In the genomic region with DNA sequence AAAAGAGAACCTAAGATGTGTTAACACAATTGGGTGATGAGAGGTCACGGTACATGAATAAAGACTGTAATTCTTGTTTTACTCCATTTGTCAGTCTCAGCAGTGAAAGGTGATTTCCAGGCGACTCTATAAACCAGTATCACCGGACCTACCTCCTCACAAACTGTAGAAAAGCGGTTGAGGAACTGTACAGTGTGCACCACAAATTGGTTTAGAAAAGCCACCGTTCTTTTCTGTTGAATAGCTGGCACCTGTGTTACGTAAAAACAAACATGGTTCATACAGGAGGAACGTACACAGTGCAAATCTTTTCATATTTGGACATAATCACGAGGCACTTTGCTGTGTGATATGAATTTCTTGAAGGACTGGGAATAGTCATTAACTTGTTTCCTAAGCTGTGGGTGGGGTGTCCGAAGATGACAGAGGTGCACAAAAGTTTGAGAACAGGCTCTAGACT, we compare ENCODE assay signal across 8 cellular contexts. TPM values are rescaled to one million over a fixed set of nuclear protein-coding genes. Genes with fewer than 3 reads are reported as not detected.
DNase-seq lines count a peak whose midpoint lies in the region; ATAC-seq and TF ChIP-seq lines count a peak whose summit lies in the region.

No MANE protein-coding gene starts in this region.

- H3K4me1 ChIP-seq in SJCRH30: no peaks in the 10 kb centered on the region

- CTCF ChIA-PET in activated CD4-positive, alpha-beta T cell treated with anti-CD3 and anti-CD28 coated beads for 36 hours (lab: Charles Lee): interaction anchor here (1.4 kb wide), 1 partner anchor 18 kb away, joined by 3 read pairs; no protein-coding TSS in a partner anchor

- H3K4me3 ChIP-seq in SJCRH30 (peak overlapping the region; percentile 81), epithelial cell of esophagus (ENCODE audit: low read length) (peak overlapping the region; percentile 70)

- TF ChIP-seq CTCF in epithelial cell of esophagus (IDR thresholded peaks at IDR 0.05; ENCODE audit: insufficient read depth, low read depth, low read length, missing control alignments) (no peak), natural killer cell (IDR thresholded peaks at IDR 0.05) (no peak)

- POLR2A ChIA-PET in activated CD4-positive, alpha-beta T cell treated with anti-CD3 and anti-CD28 coated beads for 36 hours (lab: Charles Lee): interaction anchor here (1.3 kb wide), 1 partner anchor 59 kb away, joined by 4 read pairs; the partner anchor contains the start of genes NUP37 and PARPBP

- H3K27ac Mint-ChIP-seq in activated CD4-positive, alpha-beta T cell treated with anti-CD3 and anti-CD28 coated beads for 36 hours: peak overlapping the region; percentile 99
- peak overlapping the region; percentile 97 to 99 for H3K27ac Mint-ChIP-seq in natural killer cell

- no peaks in the 10 kb centered on the region for H3K9me3 Mint-ChIP-seq in activated CD4-positive, alpha-beta T cell treated with anti-CD3 and anti-CD28 coated beads for 36 hours (ENCODE audit: low read depth)
- H3K9me3 Mint-ChIP-seq in natural killer cell: no peaks in the 10 kb centered on the region

- peak; percentile 19 for ATAC-seq in activated CD4-positive, alpha-beta T cell treated with anti-CD3 and anti-CD28 coated beads for 36 hours
- ATAC-seq in HG02852 (IDR thresholded peaks at IDR 0.05; ENCODE audit: unreplicated experiment) (peak; percentile 34), natural killer cell (peak; percentile 51 to 64 (median 63))

- peak overlapping the region; percentile 94 for H3K4me3 Mint-ChIP-seq in activated CD4-positive, alpha-beta T cell treated with anti-CD3 and anti-CD28 coated beads for 36 hours
- H3K4me3 Mint-ChIP-seq in natural killer cell: peak overlapping the region; percentile 96

- no peaks in the 10 kb centered on the region for H3K36me3 ChIP-seq in SJCRH30

- intact Hi-C loops in activated CD4-positive, alpha-beta T cell treated with anti-CD3 and anti-CD28 coated beads for 36 hours (cut with DNase I, micrococcal nuclease): loop anchor here in 1 of 2 experiments (1.0 to 5.0 kb wide), 6 partner anchors 120 to 1906 kb away; partner anchors contain the start of genes ARL1, DRAM1, GNPTAB and TDG
- intact Hi-C loops in natural killer cell (cut with micrococcal nuclease): no loop called here

- peaks cover 33% of the 10 kb centered on the region for H3K4me1 Mint-ChIP-seq in activated CD4-positive, alpha-beta T cell treated with anti-CD3 and anti-CD28 coated beads for 36 hours
- H3K4me1 Mint-ChIP-seq in natural killer cell: peaks cover 14 to 29% of the 10 kb centered on the region in 2 donors

- H3K27ac ChIP-seq in SJCRH30: peak overlapping the region; percentile 53

- no peaks in the 10 kb centered on the region for H3K27me3 Mint-ChIP-seq in activated CD4-positive, alpha-beta T cell treated with anti-CD3 and anti-CD28 coated beads for 36 hours
- H3K27me3 Mint-ChIP-seq in natural killer cell (ENCODE audit: low read depth in 2 of 2): peaks cover 0 to 8% of the 10 kb centered on the region in 2 donors

- H3K9me3 ChIP-seq in SJCRH30 (replicated peaks): no peaks in the 10 kb centered on the region

- no peaks in the 10 kb centered on the region for H3K27me3 ChIP-seq in SJCRH30

- DNase-seq in activated CD4-positive, alpha-beta T cell treated with anti-CD3 and anti-CD28 coated beads for 36 hours: peak; percentile 37
- no peak for DNase-seq in activated CD4-positive, alpha-beta T cell treated with anti-CD3 and anti-CD28 coated beads for 48 hours
- DNase-seq in SJCRH30 (no peak), epithelial cell of esophagus (ENCODE audit: low read depth) (peak; percentile 54), natural killer cell (peak; percentile 29), NCI-H1436 (lab: John Stamatoyannopoulos, UW) (no peak), NCI-H187 (lab: John Stamatoyannopoulos, UW) (no peak)

- peaks cover 28% of the 10 kb centered on the region for H3K36me3 Mint-ChIP-seq in activated CD4-positive, alpha-beta T cell treated with anti-CD3 and anti-CD28 coated beads for 36 hours (ENCODE audit: low read depth)
- peaks cover 15% of the 10 kb centered on the region for H3K36me3 Mint-ChIP-seq in natural killer cell

RNA-seq across cellular contexts. Expression of gene WASHC3, which starts 0.7 kb away (rescaled TPM):
- 10 to 100 TPM; 36.1 to 64.4 TPM for total RNA-seq in activated CD4-positive, alpha-beta T cell treated with anti-CD3 and anti-CD28 coated beads for 36 hours
- total RNA-seq in SJCRH30 (2014; rRNA removed; shearing (Covaris generic)): 33.7 and 38.4 TPM in 2 replicates
- total RNA-seq in natural killer cell: 10 to 100 TPM; 34.6 to 43.2 (median 41.4) TPM

RNA-seq across cellular contexts. Expression of gene NUP37, which starts 58.8 kb away (rescaled TPM):
- total RNA-seq in activated CD4-positive, alpha-beta T cell treated with anti-CD3 and anti-CD28 coated beads for 36 hours: 100 to 1,000 TPM; 100 to 108 TPM
- total RNA-seq in SJCRH30 (2014; rRNA removed; shearing (Covaris generic)): 49.4 and 63.5 TPM in 2 replicates
- 10 to 100 TPM; 10.6 to 14.7 (median 10.7) TPM for total RNA-seq in natural killer cell

RNA-seq across cellular contexts. Expression of gene PARPBP, which starts 58.9 kb away (rescaled TPM):
- total RNA-seq in activated CD4-positive, alpha-beta T cell treated with anti-CD3 and anti-CD28 coated beads for 36 hours: 10 to 100 TPM; 21.7 to 26.4 TPM
- total RNA-seq in SJCRH30 (2014; rRNA removed; shearing (Covaris generic)): 53.3 and 59.8 TPM in 2 replicates
- total RNA-seq in natural killer cell: 1 to 10 TPM; 2.8 to 5.6 (median 3.5) TPM

Comparison
In these comparisons a context has a peak if more than half of its experiments do, and no peak if none do; other contexts are left out.
1. DNase-seq: peak in activated CD4-positive, alpha-beta T cell treated with anti-CD3 and anti-CD28 coated beads for 36 hours (single experiment), epithelial cell of esophagus (single experiment) and natural killer cell (single experiment); none in activated CD4-positive, alpha-beta T cell treated with anti-CD3 and anti-CD28 coated beads for 48 hours (single experiment), SJCRH30 (0 of 2), NCI-H1436 (single experiment) and NCI-H187 (0 of 2).
2. Peak in every context shown above with its lines, with median percentiles within 50 percentile points of each other: ATAC-seq.